Comparison of ENCODE assay signal across 17 cellular contexts in the genomic region with DNA sequence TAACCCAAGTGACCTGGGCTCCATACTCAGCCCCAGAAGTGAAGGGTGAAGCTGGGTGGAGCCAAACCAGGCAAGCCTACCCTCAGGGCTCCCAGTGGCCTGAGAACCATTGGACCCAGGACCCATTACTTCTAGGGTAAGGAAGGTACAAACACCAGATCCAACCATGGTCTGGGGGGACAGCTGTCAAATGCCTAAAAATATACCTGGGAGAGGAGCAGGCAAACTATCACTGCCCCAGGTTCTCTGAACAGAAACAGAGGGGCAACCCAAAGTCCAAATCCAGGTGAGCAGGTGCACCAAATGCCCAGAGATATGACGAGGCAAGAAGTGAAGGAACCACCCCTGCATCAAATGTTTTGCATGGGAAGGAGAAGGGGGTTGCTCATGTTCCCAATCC. TPM values are rescaled to one million over a fixed set of nuclear protein-coding genes. Genes with fewer than 3 reads are reported as not detected.
A peak's percentile ranks its signal among the peaks of the same experiment; 100 is the strongest.
DNase-seq lines count a peak whose midpoint lies in the region; ATAC-seq and TF ChIP-seq lines count a peak whose summit lies in the region.
"Had no signal": no experiment of that assay in that cellular context is flagged by ENCODE, and none has a peak within 500 bp of the region (broad histone marks: within the 10 kb centered on the region; RNA-seq: fewer than 3 reads in every experiment).

No MANE protein-coding gene starts in this region.

- peaks cover 31% of the 10 kb centered on the region for H3K27me3 Mint-ChIP-seq in activated CD8-positive, alpha-beta memory T cell treated with anti-CD3 and anti-CD28 coated beads, Interleukin-2, amount 10 ng/mL, durations not matched to agents 7 days and 5 days
- H3K27me3 Mint-ChIP-seq in H9 (ENCODE audit: low read depth), result no peaks in the 10 kb centered on the region; the same call in 1 of the 2 replicates

- no CpG with 5 or more reads among the region's 1 CpG for WGBS in H9 (ENCODE audit: extremely low coverage, insufficient read length, low lambda C conversion rate)

- no peak overlapping the region for H3K18ac ChIP-seq in H9 (ENCODE audit: insufficient read length, low read depth, low read length)

- no peak overlapping the region for H3K56ac ChIP-seq in H9 (ENCODE audit: insufficient read length, low read depth, low read length)

- H4K8ac ChIP-seq in H9 (replicated peaks; ENCODE audit: insufficient read length, low read depth, low read length), result no peak overlapping the region

- H3K23ac ChIP-seq in H9 (ENCODE audit: insufficient read length, low read depth, low read length), result no peak overlapping the region

- H3K23me2 ChIP-seq in H9 (ENCODE audit: insufficient read length, low read depth, low read length, poor library complexity, severe bottlenecking), result no peaks in the 10 kb centered on the region

- H4K91ac ChIP-seq in H9 (ENCODE audit: insufficient read length, low read depth, low read length), result no peak overlapping the region

- no peak for ATAC-seq in activated CD8-positive, alpha-beta memory T cell treated with anti-CD3 and anti-CD28 coated beads, Interleukin-2, amount 10 ng/mL, durations not matched to agents 7 days and 5 days

- no peak overlapping the region for H2BK15ac ChIP-seq in H9 (ENCODE audit: low read depth, low read length)

- no peak overlapping the region for H3T11ph ChIP-seq in H9 (ENCODE audit: low read length)

- no peak overlapping the region for H2BK120ac ChIP-seq in H9 (ENCODE audit: low read depth, low read length, poor library complexity, severe bottlenecking)

- no peak overlapping the region for H2AFZ ChIP-seq in H9 (ENCODE audit: low read length)

- no peak overlapping the region for H3K4me2 ChIP-seq in H9 (ENCODE audit: insufficient read depth, insufficient read length, low read length)
- H3K4me2 ChIP-seq: BLaER1 had no signal

- H3K4me1 Mint-ChIP-seq in activated CD8-positive, alpha-beta memory T cell treated with anti-CD3 and anti-CD28 coated beads, Interleukin-2, amount 10 ng/mL, durations not matched to agents 7 days and 5 days, result no peaks in the 10 kb centered on the region
- H3K4me1 Mint-ChIP-seq in H9, result no peaks in the 10 kb centered on the region

- TF ChIP-seq CTCF in H9 (conservative IDR thresholded peaks at IDR 0.05), result no peak

- no peaks in the 10 kb centered on the region for H3K36me3 Mint-ChIP-seq in activated CD8-positive, alpha-beta memory T cell treated with anti-CD3 and anti-CD28 coated beads, Interleukin-2, amount 10 ng/mL, durations not matched to agents 7 days and 5 days
- peaks cover 0 to 35% (median 2%) of the 10 kb centered on the region in 3 experiments; a peak in 4 of 7 replicates for H3K36me3 Mint-ChIP-seq in H9 (ENCODE audit: insufficient read depth in 1 of 3, low read depth in 3 of 3)
- H3K36me3 Mint-ChIP-seq: CD14-positive monocyte; CD4-positive, alpha-beta memory T cell had no signal

- no peaks in the 10 kb centered on the region for H4K20me1 ChIP-seq in H9 (ENCODE audit: control insufficient read depth, insufficient read depth, insufficient read length)

- H3K9me3 Mint-ChIP-seq in activated CD8-positive, alpha-beta memory T cell treated with anti-CD3 and anti-CD28 coated beads, Interleukin-2, amount 10 ng/mL, durations not matched to agents 7 days and 5 days (ENCODE audit: low read depth), result no peaks in the 10 kb centered on the region
- H3K9me3 Mint-ChIP-seq in H9, result peaks cover 76 to 96% of the 10 kb centered on the region in 2 experiments

- H3K79me1 ChIP-seq in H9 (ENCODE audit: insufficient read depth, low read depth, low read length, poor library complexity, severe bottlenecking), result no peaks in the 10 kb centered on the region

- CTCF ChIA-PET in activated CD8-positive, alpha-beta memory T cell treated with anti-CD3 and anti-CD28 coated beads, Interleukin-2, amount 10 ng/mL, durations not matched to agents 7 days and 5 days (lab: Charles Lee), result interaction anchor here (0.7 kb wide), 1 partner anchor 12 kb away, joined by 4 read pairs; no protein-coding TSS in a partner anchor

- H3K4me1 ChIP-seq in H9 (ENCODE audit: insufficient read depth, low read length), result no peaks in the 10 kb centered on the region

- no peak overlapping the region for H3K9ac ChIP-seq in H9 (ENCODE audit: extremely low read depth, insufficient read length, low read length)
- H3K9ac ChIP-seq: BLaER1 had no signal

- H3K4me3 Mint-ChIP-seq in activated CD8-positive, alpha-beta memory T cell treated with anti-CD3 and anti-CD28 coated beads, Interleukin-2, amount 10 ng/mL, durations not matched to agents 7 days and 5 days, result no peak overlapping the region
- no peak overlapping the region for H3K4me3 Mint-ChIP-seq in H9
- H3K4me3 Mint-ChIP-seq: CD14-positive monocyte; CD4-positive, alpha-beta memory T cell had no signal

- peak; percentile 9 for DNase-seq in activated CD8-positive, alpha-beta memory T cell treated with anti-CD3 and anti-CD28 coated beads, Interleukin-2, amount 10 ng/mL, durations not matched to agents 7 days and 5 days
- no peak for DNase-seq in activated CD8-positive, alpha-beta memory T cell treated with anti-CD3 and anti-CD28 coated beads for 24 hours
- peak; percentile 2 for DNase-seq in H9
- peak; percentile 15 for DNase-seq in ecto neural progenitor cell (ENCODE audit: low spot score)
- peak; percentile 20 for DNase-seq in ureter (ENCODE audit: low spot score)
- no peak for DNase-seq in SIG-M5 (lab: John Stamatoyannopoulos, UW)
- DNase-seq in NCI-H2029 (lab: John Stamatoyannopoulos, UW), result no peak
- DNase-seq: 8988T; CD4-positive, alpha-beta memory T cell; DMS153; DMS79; GDM1; GOT3; H7 had no signal

- H2BK5ac ChIP-seq in H9 (ENCODE audit: insufficient read length, low read length), result no peak overlapping the region

- H3K4ac ChIP-seq in H9 (ENCODE audit: low read depth, low read length), result no peak overlapping the region

- no peak overlapping the region for H3K27ac ChIP-seq in H9 (ENCODE audit: insufficient read length, low read depth, low read length)
- H3K27ac ChIP-seq: BLaER1 had no signal

- no peak overlapping the region for H2BK12ac ChIP-seq in H9 (ENCODE audit: insufficient read length, low read depth, low read length)

- no peak overlapping the region for H4K5ac ChIP-seq in H9 (ENCODE audit: insufficient read length, low read depth, low read length)

- no peaks in the 10 kb centered on the region for H3K27me3 ChIP-seq in H9 (ENCODE audit: insufficient read depth, low read length)
- H3K27me3 ChIP-seq: BLaER1 had no signal

- no peak overlapping the region for H2AK5ac ChIP-seq in H9 (ENCODE audit: insufficient read length, low read length)

- H3K14ac ChIP-seq in H9 (ENCODE audit: insufficient read depth, low read length), result no peak overlapping the region

- H2BK20ac ChIP-seq in H9 (ENCODE audit: low read depth, low read length, poor library complexity, severe bottlenecking), result no peak overlapping the region

- no peak overlapping the region for H3K27ac Mint-ChIP-seq in activated CD8-positive, alpha-beta memory T cell treated with anti-CD3 and anti-CD28 coated beads, Interleukin-2, amount 10 ng/mL, durations not matched to agents 7 days and 5 days
- no peak overlapping the region for H3K27ac Mint-ChIP-seq in H9
- H3K27ac Mint-ChIP-seq: CD4-positive, alpha-beta memory T cell had no signal

- H3K79me2 ChIP-seq in H9 (ENCODE audit: insufficient read depth, low read length), result no peaks in the 10 kb centered on the region

- peaks cover 37% of the 10 kb centered on the region for H3K9me3 ChIP-seq in H9 (ENCODE audit: control insufficient read depth, low read depth, low read length)
- H3K9me3 ChIP-seq: BLaER1 had no signal

RNA-seq across cellular contexts. Expression of gene CEACAM7, which starts 6.1 kb away (rescaled TPM):
- not detected for total RNA-seq in activated CD8-positive, alpha-beta memory T cell treated with anti-CD3 and anti-CD28 coated beads, Interleukin-2, amount 10 ng/mL, durations not matched to agents 7 days and 5 days
- total RNA-seq in H9 (2021) (not detected in 2 replicates), ureter (0.36 TPM)
- total RNA-seq: CD4-positive, alpha-beta memory T cell; Daoy; H7 had no signal

RNA-seq across cellular contexts. Expression of gene CEACAM5, which starts 14.2 kb away (rescaled TPM):
- not detected for total RNA-seq in activated CD8-positive, alpha-beta memory T cell treated with anti-CD3 and anti-CD28 coated beads, Interleukin-2, amount 10 ng/mL, durations not matched to agents 7 days and 5 days
- total RNA-seq in H9 (2021), result not detected in 2 replicates
- 0.36 TPM for total RNA-seq in ureter
- total RNA-seq: CD4-positive, alpha-beta memory T cell; Daoy; H7 had no signal

Comparison
In these comparisons a context has a peak if more than half of its experiments do, and no peak if none do; other contexts are left out.
1. DNase-seq: peak in activated CD8-positive, alpha-beta memory T cell treated with anti-CD3 and anti-CD28 coated beads, Interleukin-2, amount 10 ng/mL, durations not matched to agents 7 days and 5 days (single experiment), H9 (single experiment), ecto neural progenitor cell (single experiment) and ureter (single experiment); none in activated CD8-positive, alpha-beta memory T cell treated with anti-CD3 and anti-CD28 coated beads for 24 hours (single experiment), SIG-M5 (single experiment) and NCI-H2029 (single experiment).